In the genomic region with DNA sequence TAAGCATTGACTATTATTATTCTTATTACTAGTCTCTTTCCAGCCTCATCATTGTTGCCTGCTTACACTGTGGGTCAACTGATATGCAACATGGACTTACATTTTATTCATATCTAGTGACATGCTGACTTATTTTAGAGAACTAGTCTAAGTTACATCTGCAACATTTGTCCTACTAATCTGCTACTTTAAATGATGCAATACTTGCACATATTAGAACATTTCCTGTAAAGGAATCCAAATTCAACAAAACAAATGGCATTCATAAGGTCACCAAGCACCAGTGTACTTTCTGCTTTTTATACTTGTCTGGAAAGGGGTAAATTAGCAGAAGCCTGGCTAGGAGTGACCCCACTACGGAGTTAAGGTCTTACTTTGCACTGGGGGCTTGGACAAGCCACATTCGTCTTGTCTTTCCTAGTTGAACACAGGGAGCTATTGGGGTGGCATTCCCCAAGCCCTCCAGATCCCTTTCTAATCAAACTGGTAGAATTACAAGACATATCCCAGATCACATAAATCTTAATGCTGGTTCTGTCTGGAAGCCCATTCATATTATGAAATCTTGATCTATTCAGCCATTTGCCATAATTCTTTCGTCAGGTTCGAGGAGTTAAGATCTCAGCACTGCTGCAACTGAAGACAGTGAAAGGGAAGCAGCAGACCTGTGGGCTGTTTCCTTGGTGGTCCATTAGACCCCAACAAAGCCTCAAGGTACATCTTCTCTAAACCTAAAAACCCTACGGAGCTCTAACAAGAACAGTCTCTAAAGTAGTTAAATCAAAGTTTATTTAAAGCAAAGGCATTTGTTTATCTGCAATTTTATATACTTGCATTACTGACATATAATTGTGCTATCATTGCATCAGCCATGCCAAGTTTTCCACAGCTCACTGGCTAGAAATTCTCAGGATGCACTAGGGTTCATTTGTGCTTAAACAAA, we compare ENCODE assay signal across 1 cellular context.
TF ChIP-seq lines count a peak whose summit lies in the region.

No MANE protein-coding gene starts in this region.

TF ChIP-seq in GM23338, 12 proteins besides CTCF, POLR2A, EP300 and RAD21 (continued from another document):
- TF ChIP-seq, protein P1, sequence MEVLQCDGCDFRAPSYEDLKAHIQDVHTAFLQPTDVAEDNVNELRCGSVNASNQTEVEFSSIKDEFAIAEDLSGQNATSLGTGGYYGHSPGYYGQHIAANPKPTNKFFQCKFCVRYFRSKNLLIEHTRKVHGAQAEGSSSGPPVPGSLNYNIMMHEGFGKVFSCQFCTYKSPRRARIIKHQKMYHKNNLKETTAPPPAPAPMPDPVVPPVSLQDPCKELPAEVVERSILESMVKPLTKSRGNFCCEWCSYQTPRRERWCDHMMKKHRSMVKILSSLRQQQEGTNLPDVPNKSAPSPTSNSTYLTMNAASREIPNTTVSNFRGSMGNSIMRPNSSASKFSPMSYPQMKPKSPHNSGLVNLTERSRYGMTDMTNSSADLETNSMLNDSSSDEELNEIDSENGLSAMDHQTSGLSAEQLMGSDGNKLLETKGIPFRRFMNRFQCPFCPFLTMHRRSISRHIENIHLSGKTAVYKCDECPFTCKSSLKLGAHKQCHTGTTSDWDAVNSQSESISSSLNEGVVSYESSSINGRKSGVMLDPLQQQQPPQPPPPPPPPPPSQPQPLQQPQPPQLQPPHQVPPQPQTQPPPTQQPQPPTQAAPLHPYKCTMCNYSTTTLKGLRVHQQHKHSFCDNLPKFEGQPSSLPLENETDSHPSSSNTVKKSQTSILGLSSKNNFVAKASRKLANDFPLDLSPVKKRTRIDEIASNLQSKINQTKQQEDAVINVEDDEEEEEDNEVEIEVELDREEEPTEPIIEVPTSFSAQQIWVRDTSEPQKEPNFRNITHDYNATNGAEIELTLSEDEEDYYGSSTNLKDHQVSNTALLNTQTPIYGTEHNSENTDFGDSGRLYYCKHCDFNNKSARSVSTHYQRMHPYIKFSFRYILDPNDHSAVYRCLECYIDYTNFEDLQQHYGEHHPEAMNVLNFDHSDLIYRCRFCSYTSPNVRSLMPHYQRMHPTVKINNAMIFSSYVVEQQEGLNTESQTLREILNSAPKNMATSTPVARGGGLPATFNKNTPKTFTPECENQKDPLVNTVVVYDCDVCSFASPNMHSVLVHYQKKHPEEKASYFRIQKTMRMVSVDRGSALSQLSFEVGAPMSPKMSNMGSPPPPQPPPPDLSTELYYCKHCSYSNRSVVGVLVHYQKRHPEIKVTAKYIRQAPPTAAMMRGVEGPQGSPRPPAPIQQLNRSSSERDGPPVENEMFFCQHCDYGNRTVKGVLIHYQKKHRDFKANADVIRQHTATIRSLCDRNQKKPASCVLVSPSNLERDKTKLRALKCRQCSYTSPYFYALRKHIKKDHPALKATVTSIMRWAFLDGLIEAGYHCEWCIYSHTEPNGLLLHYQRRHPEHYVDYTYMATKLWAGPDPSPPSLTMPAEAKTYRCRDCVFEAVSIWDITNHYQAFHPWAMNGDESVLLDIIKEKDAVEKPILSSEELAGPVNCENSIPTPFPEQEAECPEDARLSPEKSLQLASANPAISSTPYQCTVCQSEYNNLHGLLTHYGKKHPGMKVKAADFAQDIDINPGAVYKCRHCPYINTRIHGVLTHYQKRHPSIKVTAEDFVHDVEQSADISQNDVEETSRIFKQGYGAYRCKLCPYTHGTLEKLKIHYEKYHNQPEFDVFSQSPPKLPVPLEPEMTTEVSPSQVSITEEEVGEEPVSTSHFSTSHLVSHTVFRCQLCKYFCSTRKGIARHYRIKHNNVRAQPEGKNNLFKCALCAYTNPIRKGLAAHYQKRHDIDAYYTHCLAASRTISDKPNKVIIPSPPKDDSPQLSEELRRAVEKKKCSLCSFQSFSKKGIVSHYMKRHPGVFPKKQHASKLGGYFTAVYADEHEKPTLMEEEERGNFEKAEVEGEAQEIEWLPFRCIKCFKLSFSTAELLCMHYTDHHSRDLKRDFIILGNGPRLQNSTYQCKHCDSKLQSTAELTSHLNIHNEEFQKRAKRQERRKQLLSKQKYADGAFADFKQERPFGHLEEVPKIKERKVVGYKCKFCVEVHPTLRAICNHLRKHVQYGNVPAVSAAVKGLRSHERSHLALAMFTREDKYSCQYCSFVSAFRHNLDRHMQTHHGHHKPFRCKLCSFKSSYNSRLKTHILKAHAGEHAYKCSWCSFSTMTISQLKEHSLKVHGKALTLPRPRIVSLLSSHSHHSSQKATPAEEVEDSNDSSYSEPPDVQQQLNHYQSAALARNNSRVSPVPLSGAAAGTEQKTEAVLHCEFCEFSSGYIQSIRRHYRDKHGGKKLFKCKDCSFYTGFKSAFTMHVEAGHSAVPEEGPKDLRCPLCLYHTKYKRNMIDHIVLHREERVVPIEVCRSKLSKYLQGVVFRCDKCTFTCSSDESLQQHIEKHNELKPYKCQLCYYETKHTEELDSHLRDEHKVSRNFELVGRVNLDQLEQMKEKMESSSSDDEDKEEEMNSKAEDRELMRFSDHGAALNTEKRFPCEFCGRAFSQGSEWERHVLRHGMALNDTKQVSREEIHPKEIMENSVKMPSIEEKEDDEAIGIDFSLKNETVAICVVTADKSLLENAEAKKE (CRISPR knock-in tag; IDR thresholded peaks at IDR 0.05): no peak
- TF ChIP-seq ZNF114 (CRISPR knock-in tag; IDR thresholded peaks at IDR 0.05): no peak
- TF ChIP-seq EZH2phosphoT487 (IDR thresholded peaks at IDR 0.05; ENCODE audit: unreplicated experiment): no peak
- TF ChIP-seq STAT1 (IDR thresholded peaks at IDR 0.05; ENCODE audit: unreplicated experiment): no peak
- no peak for TF ChIP-seq JUNB (IDR thresholded peaks at IDR 0.05; ENCODE audit: unreplicated experiment)
- TF ChIP-seq, protein P2, sequence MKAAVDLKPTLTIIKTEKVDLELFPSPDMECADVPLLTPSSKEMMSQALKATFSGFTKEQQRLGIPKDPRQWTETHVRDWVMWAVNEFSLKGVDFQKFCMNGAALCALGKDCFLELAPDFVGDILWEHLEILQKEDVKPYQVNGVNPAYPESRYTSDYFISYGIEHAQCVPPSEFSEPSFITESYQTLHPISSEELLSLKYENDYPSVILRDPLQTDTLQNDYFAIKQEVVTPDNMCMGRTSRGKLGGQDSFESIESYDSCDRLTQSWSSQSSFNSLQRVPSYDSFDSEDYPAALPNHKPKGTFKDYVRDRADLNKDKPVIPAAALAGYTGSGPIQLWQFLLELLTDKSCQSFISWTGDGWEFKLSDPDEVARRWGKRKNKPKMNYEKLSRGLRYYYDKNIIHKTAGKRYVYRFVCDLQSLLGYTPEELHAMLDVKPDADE (IDR thresholded peaks at IDR 0.05): no peak
- no peak for TF ChIP-seq NANOG (IDR thresholded peaks at IDR 0.05; ENCODE audit: borderline replicate concordance)
- TF ChIP-seq EZH2 (IDR thresholded peaks at IDR 0.05; ENCODE audit: low read depth, unreplicated experiment): no peak
- no peak for TF ChIP-seq POLR2AphosphoS5 (IDR thresholded peaks at IDR 0.05; ENCODE audit: low read depth)
- TF ChIP-seq ZNF331 (CRISPR knock-in tag; IDR thresholded peaks at IDR 0.05; ENCODE audit: low read depth): no peak
TF ChIP-seq in GM23338: peak in this region for 0.
